Comparison of ENCODE assay signal across 10 cellular contexts in genomic region chr7:142153400-142153799, GRCh38. TPM values are rescaled to one million over a fixed set of nuclear protein-coding genes. Genes with fewer than 3 reads are reported as not detected.
A peak's percentile ranks its signal among the peaks of the same experiment; 100 is the strongest.
DNase-seq lines count a peak whose midpoint lies in the region; ATAC-seq and TF ChIP-seq lines count a peak whose summit lies in the region.
"Had no signal": no experiment of that assay in that cellular context is flagged by ENCODE, and none has a peak within 500 bp of the region (broad histone marks: within the 10 kb centered on the region; RNA-seq: fewer than 3 reads in every experiment).

No MANE protein-coding gene starts in this region.

- H3K9me3 Mint-ChIP-seq in activated CD4-positive, alpha-beta T cell treated with anti-CD3 and anti-CD28 coated beads for 36 hours (ENCODE audit: low read depth): no peaks in the 10 kb centered on the region
- H3K9me3 Mint-ChIP-seq: activated CD4-positive, alpha-beta memory T cell treated with anti-CD3 and anti-CD28 coated beads, Interleukin-2, amount 10 ng/mL, durations not matched to agents 7 days and 5 days had no signal

- H3K9me3 ChIP-seq in adipocyte (ENCODE audit: control insufficient read depth, low read length): no peaks in the 10 kb centered on the region
- no peaks in the 10 kb centered on the region for H3K9me3 ChIP-seq in osteoblast (ENCODE audit: low read depth, low read length)

- DNase-seq in adipocyte (ENCODE audit: low read depth) (peak; percentile 24), osteoblast (ENCODE audit: insufficient read length, low spot score, missing footprints) (no peak), iPS-NIHi7 (ENCODE audit: extremely low spot score) (no peak)
- no peak for DNase-seq in activated CD4-positive, alpha-beta T cell treated with anti-CD3 and anti-CD28 coated beads for 36 hours
- DNase-seq: activated CD4-positive, alpha-beta memory T cell treated with anti-CD3 and anti-CD28 coated beads, Interleukin-2, amount 10 ng/mL, durations not matched to agents 7 days and 5 days; naive B cell had no signal

- POLR2A ChIA-PET in activated CD4-positive, alpha-beta T cell treated with anti-CD3 and anti-CD28 coated beads for 36 hours (lab: Charles Lee): no interaction called here

- H3K27me3 Mint-ChIP-seq in activated CD4-positive, alpha-beta T cell treated with anti-CD3 and anti-CD28 coated beads for 36 hours: peaks cover under 1% of the 10 kb centered on the region

- peak; percentile 81 for TF ChIP-seq CTCF in KMS-11 (conservative IDR thresholded peaks at IDR 0.05; ENCODE audit: low read depth, low read length)
- TF ChIP-seq CTCF in osteoblast (IDR thresholded peaks at IDR 0.05; ENCODE audit: extremely low read depth, low read depth, low read length): peak; percentile 44

- H3K4me1 Mint-ChIP-seq in activated CD4-positive, alpha-beta T cell treated with anti-CD3 and anti-CD28 coated beads for 36 hours: no peaks in the 10 kb centered on the region
- H3K4me1 Mint-ChIP-seq: naive B cell had no signal

- intact Hi-C loops in activated CD4-positive, alpha-beta T cell treated with anti-CD3 and anti-CD28 coated beads for 36 hours (cut with DNase I, micrococcal nuclease): no loop called here

- H2AFZ ChIP-seq in KMS-11 (ENCODE audit: low read depth): no peak overlapping the region
- no peak overlapping the region for H2AFZ ChIP-seq in osteoblast (ENCODE audit: low read length)

- H3K79me2 ChIP-seq in KMS-11 (ENCODE audit: insufficient read depth, low read depth): no peaks in the 10 kb centered on the region
- no peaks in the 10 kb centered on the region for H3K79me2 ChIP-seq in osteoblast (ENCODE audit: insufficient read depth, low read length)

- no peak overlapping the region for H3K27ac ChIP-seq in KMS-11
- no peak overlapping the region for H3K27ac ChIP-seq in osteoblast (ENCODE audit: low read depth, low read length)

- CTCF ChIA-PET in activated CD4-positive, alpha-beta T cell treated with anti-CD3 and anti-CD28 coated beads for 36 hours (lab: Charles Lee): interaction anchor here (0.6 to 0.7 kb wide), 2 partner anchors 43 to 1341 kb away, joined by 3 read pairs; no protein-coding TSS in a partner anchor

- no peak overlapping the region for H3K27ac Mint-ChIP-seq in activated CD4-positive, alpha-beta T cell treated with anti-CD3 and anti-CD28 coated beads for 36 hours
- H3K27ac Mint-ChIP-seq: activated CD4-positive, alpha-beta memory T cell treated with anti-CD3 and anti-CD28 coated beads, Interleukin-2, amount 10 ng/mL, durations not matched to agents 7 days and 5 days; naive B cell had no signal

- H4K20me1 ChIP-seq in KMS-11 (ENCODE audit: insufficient read depth): no peaks in the 10 kb centered on the region
- no peaks in the 10 kb centered on the region for H4K20me1 ChIP-seq in osteoblast (ENCODE audit: insufficient read depth, low read length)

- H3K4me2 ChIP-seq in KMS-11 (peak overlapping the region; percentile 76), osteoblast (ENCODE audit: insufficient read depth, low read length) (no peak overlapping the region)

- H3K36me3 ChIP-seq in KMS-11 (ENCODE audit: insufficient read depth) (no peaks in the 10 kb centered on the region), adipocyte (ENCODE audit: control insufficient read depth, insufficient read depth, low read length, severe bottlenecking) (no peaks in the 10 kb centered on the region), osteoblast (ENCODE audit: insufficient read depth, low read length) (no peaks in the 10 kb centered on the region)

- ATAC-seq in GM18498 (IDR thresholded peaks at IDR 0.05; ENCODE audit: unreplicated experiment): peak; percentile 44
- no peak for ATAC-seq in HG02840 (IDR thresholded peaks at IDR 0.05; ENCODE audit: low FRiP score, unreplicated experiment)
- ATAC-seq in activated CD4-positive, alpha-beta T cell treated with anti-CD3 and anti-CD28 coated beads for 36 hours: no peak
- no peak for ATAC-seq in HG03521 (IDR thresholded peaks at IDR 0.05; ENCODE audit: unreplicated experiment)

- H3K27me3 ChIP-seq in KMS-11 (ENCODE audit: insufficient read depth, low read depth) (no peaks in the 10 kb centered on the region), adipocyte (replicated peaks; ENCODE audit: control insufficient read depth, insufficient read depth, low read length) (no peaks in the 10 kb centered on the region), osteoblast (ENCODE audit: insufficient read depth, low read length) (no peaks in the 10 kb centered on the region)

- H3K4me1 ChIP-seq in KMS-11 (ENCODE audit: low read depth, poor library complexity, severe bottlenecking) (peaks cover 29% of the 10 kb centered on the region), adipocyte (ENCODE audit: control insufficient read depth, insufficient read depth, low read length) (no peaks in the 10 kb centered on the region), osteoblast (ENCODE audit: insufficient read depth, low read length) (no peaks in the 10 kb centered on the region)

- H3K4me3 Mint-ChIP-seq in activated CD4-positive, alpha-beta T cell treated with anti-CD3 and anti-CD28 coated beads for 36 hours: no peak overlapping the region
- H3K4me3 Mint-ChIP-seq: activated CD4-positive, alpha-beta memory T cell treated with anti-CD3 and anti-CD28 coated beads, Interleukin-2, amount 10 ng/mL, durations not matched to agents 7 days and 5 days had no signal

- no peaks in the 10 kb centered on the region for H3K36me3 Mint-ChIP-seq in activated CD4-positive, alpha-beta T cell treated with anti-CD3 and anti-CD28 coated beads for 36 hours (ENCODE audit: low read depth)
- H3K36me3 Mint-ChIP-seq: naive B cell had no signal

- H3K4me3 ChIP-seq in KMS-11 (IDR thresholded peaks at IDR 0.05; ENCODE audit: insufficient read depth, low read depth, low read length) (no peak overlapping the region), adipocyte (ENCODE audit: low read length) (no peak overlapping the region), osteoblast (ENCODE audit: insufficient read depth, low read length) (no peak overlapping the region)

- H3K9ac ChIP-seq in KMS-11: no peak overlapping the region
- H3K9ac ChIP-seq in adipocyte (ENCODE audit: low read length): no peak overlapping the region

RNA-seq across cellular contexts. Expression of gene MGAM2, which starts 41.9 kb away (rescaled TPM):
- total RNA-seq in osteoblast: not detected in 2 replicates
- total RNA-seq in activated CD4-positive, alpha-beta T cell treated with anti-CD3 and anti-CD28 coated beads for 36 hours: not detected
- total RNA-seq: activated CD4-positive, alpha-beta memory T cell treated with anti-CD3 and anti-CD28 coated beads, Interleukin-2, amount 10 ng/mL, durations not matched to agents 7 days and 5 days had no signal
